Comparison of ENCODE assay signal across 32 cellular contexts in genomic region chr9:31336391-31336790, GRCh38.
DNase-seq lines count a peak whose midpoint lies in the region; ATAC-seq and TF ChIP-seq lines count a peak whose summit lies in the region.
"Had no signal": no experiment of that assay in that cellular context is flagged by ENCODE, and none has a peak within 500 bp of the region (broad histone marks: within the 10 kb centered on the region; RNA-seq: fewer than 3 reads in every experiment).

No MANE protein-coding gene starts in this region.

- intact Hi-C loops in activated CD4-positive, alpha-beta T cell treated with anti-CD3 and anti-CD28 coated beads, Interleukin-2, amount 10 ng/mL, durations not matched to agents 24 days and 14 days (cut with micrococcal nuclease), result no loop called here
- intact Hi-C loops in naive thymus-derived CD4-positive, alpha-beta T cell (cut with micrococcal nuclease), result loop anchor here (1.0 to 5.0 kb wide), 3 partner anchors 10 to 261 kb away; no protein-coding TSS in a partner anchor

- H3K9me3 ChIP-seq in CD8-positive, alpha-beta memory T cell (ENCODE audit: low read length), result peaks cover 5% of the 10 kb centered on the region
- H3K9me3 ChIP-seq in naive thymus-derived CD4-positive, alpha-beta T cell (ENCODE audit: control insufficient read depth in 2 of 3, low read length in 3 of 3), result peaks cover 0 to 10% (median 2%) of the 10 kb centered on the region in 3 experiments
- H3K9me3 ChIP-seq: body of pancreas, Caco-2, SJCRH30, thoracic aorta, uterus had no signal

- H3K4me1 Mint-ChIP-seq in activated CD4-positive, alpha-beta T cell treated with anti-CD3 and anti-CD28 coated beads, Interleukin-2, amount 10 ng/mL, durations not matched to agents 7 days and 5 days, result peaks cover 14% of the 10 kb centered on the region
- H3K4me1 Mint-ChIP-seq in activated CD4-positive, alpha-beta T cell treated with anti-CD3 and anti-CD28 coated beads, Interleukin-2, amount 10 ng/mL, durations not matched to agents 24 days and 14 days, result peaks cover 8% of the 10 kb centered on the region
- peaks cover 7 to 29% (median 28%) of the 10 kb centered on the region in 3 donors for H3K4me1 Mint-ChIP-seq in CD8-positive, alpha-beta memory T cell
- peaks cover 6 to 28% (median 20%) of the 10 kb centered on the region in 7 donors for H3K4me1 Mint-ChIP-seq in naive thymus-derived CD4-positive, alpha-beta T cell

- H3K9me3 Mint-ChIP-seq in activated CD4-positive, alpha-beta T cell treated with anti-CD3 and anti-CD28 coated beads, Interleukin-2, amount 10 ng/mL, durations not matched to agents 7 days and 5 days, result peaks cover 3% of the 10 kb centered on the region
- H3K9me3 Mint-ChIP-seq in activated CD4-positive, alpha-beta T cell treated with anti-CD3 and anti-CD28 coated beads, Interleukin-2, amount 10 ng/mL, durations not matched to agents 24 days and 14 days, result no peaks in the 10 kb centered on the region
- H3K9me3 Mint-ChIP-seq in CD8-positive, alpha-beta memory T cell, result peaks cover 0 to 4% (median 1%) of the 10 kb centered on the region in 5 donors
- peaks cover 0 to 6% (median 2%) of the 10 kb centered on the region in 11 donors for H3K9me3 Mint-ChIP-seq in naive thymus-derived CD4-positive, alpha-beta T cell
- H3K9me3 Mint-ChIP-seq: HFFc6 had no signal

- peak overlapping the region; percentile 69 for H3K27ac Mint-ChIP-seq in activated CD4-positive, alpha-beta T cell treated with anti-CD3 and anti-CD28 coated beads, Interleukin-2, amount 10 ng/mL, durations not matched to agents 7 days and 5 days
- no peak overlapping the region for H3K27ac Mint-ChIP-seq in activated CD4-positive, alpha-beta T cell treated with anti-CD3 and anti-CD28 coated beads, Interleukin-2, amount 10 ng/mL, durations not matched to agents 24 days and 14 days
- peak overlapping the region; percentile 2 to 93 (median 77) for H3K27ac Mint-ChIP-seq in CD8-positive, alpha-beta memory T cell
- H3K27ac Mint-ChIP-seq in naive thymus-derived CD4-positive, alpha-beta T cell, result peak overlapping the region in 5 of 9 donors; percentile 34 to 92 (median 61)
- H3K27ac Mint-ChIP-seq: HFFc6, memory B cell had no signal

- no peak overlapping the region for H3K4me3 Mint-ChIP-seq in activated CD4-positive, alpha-beta T cell treated with anti-CD3 and anti-CD28 coated beads, Interleukin-2, amount 10 ng/mL, durations not matched to agents 7 days and 5 days
- H3K4me3 Mint-ChIP-seq in activated CD4-positive, alpha-beta T cell treated with anti-CD3 and anti-CD28 coated beads, Interleukin-2, amount 10 ng/mL, durations not matched to agents 24 days and 14 days, result no peak overlapping the region
- H3K4me3 Mint-ChIP-seq in CD8-positive, alpha-beta memory T cell, result peak overlapping the region in 5 of 7 donors; percentile 33 to 72 (median 68)
- H3K4me3 Mint-ChIP-seq in naive thymus-derived CD4-positive, alpha-beta T cell, result peak overlapping the region in 5 of 10 donors; percentile 9 to 69 (median 56)
- H3K4me3 Mint-ChIP-seq: activated CD8-positive, alpha-beta memory T cell treated with anti-CD3 and anti-CD28 coated beads, Interleukin-2, amount 10 ng/mL, durations not matched to agents 7 days and 5 days; activated T-cell treated with anti-CD3 and anti-CD28 coated beads, Interleukin-2, amount 50 U/mL, for 72 hours; HFFc6; memory B cell had no signal

- ATAC-seq in naive thymus-derived CD4-positive, alpha-beta T cell, result no peak
- no peak for ATAC-seq in GM18517 (IDR thresholded peaks at IDR 0.05; ENCODE audit: unreplicated experiment)
- no peak for ATAC-seq in HG02973 (IDR thresholded peaks at IDR 0.05; ENCODE audit: unreplicated experiment)
- ATAC-seq: activated CD8-positive, alpha-beta memory T cell treated with anti-CD3 and anti-CD28 coated beads, Interleukin-2, amount 10 ng/mL, durations not matched to agents 7 days and 5 days; activated T-cell treated with anti-CD3 and anti-CD28 coated beads, Interleukin-2, amount 50 U/mL, for 72 hours; body of pancreas; left colon; stimulated activated naive CD8-positive, alpha-beta T cell treated with anti-CD3 and anti-CD28 coated beads, Interleukin-15, Interleukin-2, amounts not matched to agents 100 U/mL and 50 U/mL, for 24 hours had no signal

- H3K36me3 ChIP-seq in CD8-positive, alpha-beta memory T cell (ENCODE audit: insufficient read depth, low read length), result no peaks in the 10 kb centered on the region
- no peaks in the 10 kb centered on the region for H3K36me3 ChIP-seq in naive thymus-derived CD4-positive, alpha-beta T cell (ENCODE audit: control insufficient read depth in 2 of 3, insufficient read depth in 3 of 3, low read length in 3 of 3)
- H3K36me3 ChIP-seq: right atrium auricular region, SJCRH30, thoracic aorta, uterus had no signal

- CTCF ChIA-PET in activated CD4-positive, alpha-beta T cell treated with anti-CD3 and anti-CD28 coated beads, Interleukin-2, amount 10 ng/mL, durations not matched to agents 7 days and 5 days (lab: Charles Lee), result no interaction called here
- CTCF ChIA-PET in CD8-positive, alpha-beta memory T cell (lab: Charles Lee), result no interaction called here
- CTCF ChIA-PET in naive thymus-derived CD4-positive, alpha-beta T cell (lab: Charles Lee), result interaction anchor here (1.3 kb wide), 1 partner anchor 12 kb away, joined by 3 read pairs; no protein-coding TSS in a partner anchor

- H3K4me3 ChIP-seq in CD8-positive, alpha-beta memory T cell (ENCODE audit: low read length), result peak overlapping the region; percentile 31
- no peak overlapping the region for H3K4me3 ChIP-seq in choroid plexus epithelial cell (ENCODE audit: low read depth, low read length)
- H3K4me3 ChIP-seq in naive thymus-derived CD4-positive, alpha-beta T cell (ENCODE audit: low read length), result peak overlapping the region; percentile 12
- H3K4me3 ChIP-seq: body of pancreas, dorsolateral prefrontal cortex, right atrium auricular region, SJCRH30, smooth muscle cell, thoracic aorta, uterus had no signal

- no peak for DNase-seq in activated CD4-positive, alpha-beta T cell treated with anti-CD3 and anti-CD28 coated beads, Interleukin-2, amount 10 ng/mL, durations not matched to agents 7 days and 5 days
- no peak for DNase-seq in activated CD4-positive, alpha-beta T cell treated with anti-CD3 and anti-CD28 coated beads, Interleukin-2, amount 10 ng/mL, durations not matched to agents 24 days and 14 days
- no peak for DNase-seq in CD8-positive, alpha-beta memory T cell
- peak; percentile 15 for DNase-seq in choroid plexus epithelial cell (ENCODE audit: low read depth)
- no peak for DNase-seq in naive thymus-derived CD4-positive, alpha-beta T cell
- no peak for DNase-seq in activated CD4-positive, CD25-positive, alpha-beta regulatory T cell (lab: John Stamatoyannopoulos, UW)
- DNase-seq: activated CD4-positive, alpha-beta T cell treated with anti-CD3 and anti-CD28 coated beads, Interleukin-2, amount 50 U/mL, for 1 hour; activated CD8-positive, alpha-beta memory T cell treated with anti-CD3 and anti-CD28 coated beads, Interleukin-2, amount 10 ng/mL, durations not matched to agents 7 days and 5 days; activated naive CD4-positive, alpha-beta T cell; activated T-cell treated with anti-CD3 and anti-CD28 coated beads, Interleukin-2, amount 50 U/mL, for 72 hours; body of pancreas; Caco-2; DND-41; dorsolateral prefrontal cortex; HFFc6; hippocampal formation; left colon; NCI-H1436 treated with DMSO at 0.1 percent for 48 hours; NCI-H2081 treated with DMSO at 0.1 percent for 48 hours; NCI-H82; posterior cingulate gyrus; SJCRH30; stimulated activated CD4-positive, alpha-beta T cell treated with anti-CD3 and anti-CD28 coated beads, Interleukin-2, amount 100 ng/mL, for 24 hours; stimulated activated naive CD8-positive, alpha-beta T cell treated with anti-CD3 and anti-CD28 coated beads, Interleukin-15, Interleukin-2, amounts not matched to agents 100 U/mL and 50 U/mL, for 24 hours; SW 1271; uterus had no signal

- H3K4me1 ChIP-seq in CD8-positive, alpha-beta memory T cell (ENCODE audit: insufficient read depth, low read length), result peaks cover 26% of the 10 kb centered on the region
- peaks cover 23 to 26% of the 10 kb centered on the region in 2 donors for H3K4me1 ChIP-seq in naive thymus-derived CD4-positive, alpha-beta T cell (ENCODE audit: control insufficient read depth in 2 of 2, insufficient read depth in 2 of 2, low read length in 2 of 2)
- H3K4me1 ChIP-seq: body of pancreas, Caco-2, SJCRH30, uterus had no signal

- no peaks in the 10 kb centered on the region for H3K27me3 ChIP-seq in CD8-positive, alpha-beta memory T cell (ENCODE audit: insufficient read depth, low read length, poor library complexity, severe bottlenecking)
- no peaks in the 10 kb centered on the region for H3K27me3 ChIP-seq in naive thymus-derived CD4-positive, alpha-beta T cell (ENCODE audit: control insufficient read depth in 2 of 2, insufficient read depth in 2 of 2, low read length in 2 of 2)
- H3K27me3 ChIP-seq: body of pancreas, dorsolateral prefrontal cortex, right atrium auricular region, SJCRH30, uterus had no signal

- no peaks in the 10 kb centered on the region for H3K36me3 Mint-ChIP-seq in activated CD4-positive, alpha-beta T cell treated with anti-CD3 and anti-CD28 coated beads, Interleukin-2, amount 10 ng/mL, durations not matched to agents 7 days and 5 days (ENCODE audit: low read depth)
- no peaks in the 10 kb centered on the region for H3K36me3 Mint-ChIP-seq in activated CD4-positive, alpha-beta T cell treated with anti-CD3 and anti-CD28 coated beads, Interleukin-2, amount 10 ng/mL, durations not matched to agents 24 days and 14 days (ENCODE audit: low read depth)
- H3K36me3 Mint-ChIP-seq in CD8-positive, alpha-beta memory T cell, result peaks cover 4 to 5% (median 4%) of the 10 kb centered on the region in 3 donors
- peaks cover 0 to 4% (median 0%) of the 10 kb centered on the region in 5 donors for H3K36me3 Mint-ChIP-seq in naive thymus-derived CD4-positive, alpha-beta T cell

- TF ChIP-seq CTCF in choroid plexus epithelial cell (conservative IDR thresholded peaks at IDR 0.05; ENCODE audit: low read depth, low read length), result no peak

- no peak overlapping the region for H3K27ac ChIP-seq in CD8-positive, alpha-beta memory T cell (ENCODE audit: low read depth, low read length)
- no peak overlapping the region for H3K27ac ChIP-seq in naive thymus-derived CD4-positive, alpha-beta T cell (ENCODE audit: low read depth, low read length)
- H3K27ac ChIP-seq: body of pancreas, dorsolateral prefrontal cortex, right atrium auricular region, SJCRH30, thoracic aorta had no signal

- POLR2A ChIA-PET in activated CD4-positive, alpha-beta T cell treated with anti-CD3 and anti-CD28 coated beads, Interleukin-2, amount 10 ng/mL, durations not matched to agents 7 days and 5 days (lab: Charles Lee), result no interaction called here
- POLR2A ChIA-PET in CD8-positive, alpha-beta memory T cell (lab: Charles Lee), result no interaction called here
- POLR2A ChIA-PET in naive thymus-derived CD4-positive, alpha-beta T cell (lab: Charles Lee), result interaction anchor here (1.4 to 2.6 kb wide), 3 partner anchors 10 to 12 kb away, joined by 4 to 22 read pairs (median 11); no protein-coding TSS in a partner anchor

- no peaks in the 10 kb centered on the region for H3K27me3 Mint-ChIP-seq in activated CD4-positive, alpha-beta T cell treated with anti-CD3 and anti-CD28 coated beads, Interleukin-2, amount 10 ng/mL, durations not matched to agents 7 days and 5 days
- no peaks in the 10 kb centered on the region for H3K27me3 Mint-ChIP-seq in activated CD4-positive, alpha-beta T cell treated with anti-CD3 and anti-CD28 coated beads, Interleukin-2, amount 10 ng/mL, durations not matched to agents 24 days and 14 days
- no peaks in the 10 kb centered on the region for H3K27me3 Mint-ChIP-seq in CD8-positive, alpha-beta memory T cell
- peaks cover 0 to 3% (median 0%) of the 10 kb centered on the region in 5 donors for H3K27me3 Mint-ChIP-seq in naive thymus-derived CD4-positive, alpha-beta T cell
- H3K27me3 Mint-ChIP-seq: activated CD8-positive, alpha-beta memory T cell treated with anti-CD3 and anti-CD28 coated beads, Interleukin-2, amount 10 ng/mL, durations not matched to agents 7 days and 5 days; memory B cell had no signal

Comparison
In these comparisons a context has a peak if more than half of its experiments do, and no peak if none do; other contexts are left out.
1. H3K4me3 Mint-ChIP-seq: peak in CD8-positive, alpha-beta memory T cell (5 of 7); none in activated CD4-positive, alpha-beta T cell treated with anti-CD3 and anti-CD28 coated beads, Interleukin-2, amount 10 ng/mL, durations not matched to agents 7 days and 5 days (single experiment) and activated CD4-positive, alpha-beta T cell treated with anti-CD3 and anti-CD28 coated beads, Interleukin-2, amount 10 ng/mL, durations not matched to agents 24 days and 14 days (single experiment).